19 cellular contexts compared by ENCODE assay signal in the genomic region with DNA sequence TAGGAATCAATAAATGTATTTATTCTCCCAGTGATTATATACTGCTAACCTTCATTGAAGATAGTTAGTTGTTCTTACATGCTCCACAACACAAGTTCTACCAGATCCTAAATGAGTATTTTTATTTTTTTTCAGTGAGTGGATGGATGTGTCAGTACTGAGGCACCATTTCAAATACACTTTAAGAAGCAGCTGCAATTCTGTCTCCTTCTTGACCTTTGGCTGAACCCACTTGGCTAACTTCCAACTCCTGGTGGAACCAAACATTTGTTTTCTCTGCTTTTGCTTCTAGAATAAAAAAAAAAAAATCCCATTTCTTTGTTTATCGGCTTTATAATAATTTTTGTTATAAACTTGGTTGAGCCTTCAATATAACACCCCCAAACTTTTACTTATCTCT.
DNase-seq lines count a peak whose midpoint lies in the region; TF ChIP-seq lines count a peak whose summit lies in the region.
"Had no signal": no experiment of that assay in that cellular context is flagged by ENCODE, and none has a peak within 500 bp of the region (broad histone marks: within the 10 kb centered on the region; RNA-seq: fewer than 3 reads in every experiment).

No MANE protein-coding gene starts in this region.

- no peak overlapping the region for H3K4me3 ChIP-seq in A673 (ENCODE audit: low read depth, low read length, poor library complexity, severe bottlenecking)
- H3K4me3 ChIP-seq in fibroblast of pulmonary artery (replicated peaks; ENCODE audit: low read depth, low read length), result no peak overlapping the region
- H3K4me3 ChIP-seq in vagina, result no peak overlapping the region
- H3K4me3 ChIP-seq: gastroesophageal sphincter, GM12878, right lobe of liver had no signal

- DNase-seq in A673 (ENCODE audit: low spot score), result peak; percentile 26
- peak; percentile 56 for DNase-seq in DMS79 treated with DMSO at 0.1 percent for 48 hours (lab: John Stamatoyannopoulos, UW)
- DNase-seq in NCI-H446 treated with DMSO at 0.1 percent for 48 hours (lab: John Stamatoyannopoulos, UW), result peak; percentile 21
- DNase-seq in fibroblast of pulmonary artery (ENCODE audit: low read depth), result peak; percentile 41
- DNase-seq in AG20443 (ENCODE audit: low spot score), result no peak
- DNase-seq in GM10266 (ENCODE audit: extremely low spot score), result no peak
- no peak for DNase-seq in vagina (ENCODE audit: extremely low spot score in 2 of 2)
- no peak for DNase-seq in SW 1271 (lab: John Stamatoyannopoulos, UW)
- DNase-seq: activated CD4-positive, alpha-beta T cell treated with anti-CD3 and anti-CD28 coated beads for 36 hours; activated CD8-positive, alpha-beta memory T cell treated with anti-CD3 and anti-CD28 coated beads, Interleukin-2, amount 10 ng/mL, durations not matched to agents 7 days and 5 days; HFFc6; NCI-H1694; NCI-H524 treated with DMSO at 0.1 percent for 48 hours; PC-3; right lobe of liver; stimulated activated naive CD8-positive, alpha-beta T cell treated with anti-CD3 and anti-CD28 coated beads, Interleukin-15, amount 100 ng/mL, for 72 hours had no signal

- CTCF ChIA-PET in A673 (lab: Charles Lee), result no interaction called here

- H3K4me1 ChIP-seq in A673 (ENCODE audit: insufficient read depth, low read length, poor library complexity, severe bottlenecking) (no peaks in the 10 kb centered on the region), vagina (no peaks in the 10 kb centered on the region)
- H3K4me1 ChIP-seq: gastroesophageal sphincter, right lobe of liver had no signal

- no peak for TF ChIP-seq POLR2A in vagina (IDR thresholded peaks at IDR 0.05)

- H3K36me3 ChIP-seq in A673 (ENCODE audit: insufficient read depth, low read length, poor library complexity, severe bottlenecking), result no peaks in the 10 kb centered on the region
- no peaks in the 10 kb centered on the region for H3K36me3 ChIP-seq in vagina
- H3K36me3 ChIP-seq: gastroesophageal sphincter, right lobe of liver had no signal

- no peak for TF ChIP-seq CTCF in A673 (conservative IDR thresholded peaks at IDR 0.05; ENCODE audit: low read depth, low read length)
- no peak for TF ChIP-seq CTCF in fibroblast of pulmonary artery (IDR thresholded peaks at IDR 0.05; ENCODE audit: low read length, missing control alignments)
- TF ChIP-seq CTCF in GM10266 (IDR thresholded peaks at IDR 0.05; ENCODE audit: control insufficient read depth, insufficient read depth, low read depth, missing control alignments), result no peak
- TF ChIP-seq CTCF in vagina (IDR thresholded peaks at IDR 0.05), result no peak

- H3K27me3 ChIP-seq in A673 (replicated peaks; ENCODE audit: insufficient read depth, low read depth, low read length, poor library complexity) (no peaks in the 10 kb centered on the region), vagina (no peaks in the 10 kb centered on the region)
- H3K27me3 ChIP-seq: gastroesophageal sphincter, right lobe of liver had no signal

- POLR2A ChIA-PET in A673 (lab: Charles Lee; ENCODE audit: low non-redundant PET), result no interaction called here

- BruUV-seq in A673 (replicated peaks; lab: Mats Ljungman, UMichigan), result no TSS peak

- intact Hi-C loops in A673 (cut with micrococcal nuclease; ENCODE audit: unreplicated experiment), result no loop called here
- intact Hi-C loops in vagina (cut with DNase I), result no loop called here

- H3K9me3 ChIP-seq in A673 (ENCODE audit: low read depth, low read length, poor library complexity, severe bottlenecking), result no peaks in the 10 kb centered on the region
- H3K9me3 ChIP-seq in vagina, result no peaks in the 10 kb centered on the region
- H3K9me3 ChIP-seq: gastroesophageal sphincter, right lobe of liver had no signal

- H3K27ac ChIP-seq in A673 (ENCODE audit: low read depth, low read length, poor library complexity, severe bottlenecking), result no peak overlapping the region
- no peak overlapping the region for H3K27ac ChIP-seq in vagina
- H3K27ac ChIP-seq: gastroesophageal sphincter, KMS-11, right lobe of liver had no signal

Comparison
In these comparisons a context has a peak if more than half of its experiments do, and no peak if none do; other contexts are left out.
1. DNase-seq: peak in A673 (single experiment), DMS79 treated with DMSO at 0.1 percent for 48 hours (single experiment), NCI-H446 treated with DMSO at 0.1 percent for 48 hours (single experiment) and fibroblast of pulmonary artery (single experiment); none in AG20443 (single experiment), GM10266 (single experiment), vagina (0 of 2) and SW 1271 (0 of 2).